In genomic region chr6:3806169-3806922, GRCh38 we compare ENCODE assay signal across 18 cellular contexts. TPM values are rescaled to one million over a fixed set of nuclear protein-coding genes. Genes with fewer than 3 reads are reported as not detected.
A peak's percentile ranks its signal among the peaks of the same experiment; 100 is the strongest.
DNase-seq lines count a peak whose midpoint lies in the region; ATAC-seq and TF ChIP-seq lines count a peak whose summit lies in the region.
"Had no signal": no experiment of that assay in that cellular context is flagged by ENCODE, and none has a peak within 500 bp of the region (broad histone marks: within the 10 kb centered on the region; RNA-seq: fewer than 3 reads in every experiment).

No MANE protein-coding gene starts in this region.

- no peaks in the 10 kb centered on the region for H3K9me2 ChIP-seq in SK-N-SH

- intact Hi-C loops in Panc1 (cut with micrococcal nuclease; ENCODE audit: unreplicated experiment), result no loop called here

- no peaks in the 10 kb centered on the region for H4K20me1 ChIP-seq in SK-N-SH (ENCODE audit: insufficient read depth)

- DNase-seq in Panc1 (ENCODE audit: low read depth, low spot score) (no peak), thoracic aorta (ENCODE audit: low spot score) (no peak), hypothalamus (lab: John Stamatoyannopoulos, UW) (no peak), cerebellar nuclear complex (lab: John Stamatoyannopoulos, UW) (no peak), A172 (ENCODE audit: low spot score) (no peak), SK-N-SH (no peak)
- DNase-seq: activated CD4-positive, alpha-beta T cell treated with anti-CD3 and anti-CD28 coated beads, Interleukin-2, amount 10 ng/mL, durations not matched to agents 24 days and 14 days; activated naive CD8-positive, alpha-beta T cell treated with anti-CD3 and anti-CD28 coated beads, Interleukin-2, amount 50 U/mL, for 24 hours; DND-41; esophagus squamous epithelium; NCI-H2029 treated with DMSO at 0.1 percent for 48 hours; NCI-H446 treated with DMSO at 0.1 percent for 48 hours; Right ventricle myocardium superior; T-helper 1 cell had no signal

- BruUV-seq in Panc1 (replicated peaks; lab: Mats Ljungman, UMichigan), result no TSS peak

- TF ChIP-seq EP300 in SK-N-SH (IDR thresholded peaks at IDR 0.05; ENCODE audit: borderline replicate concordance in 1 of 2, low read depth in 1 of 2, low read length in 1 of 2), result no peak

- H3K36me3 ChIP-seq in Panc1 (ENCODE audit: control insufficient read depth, insufficient read depth, low read length) (no peaks in the 10 kb centered on the region), duodenal mucosa (ENCODE audit: control insufficient read depth in 1 of 2, insufficient read depth in 2 of 2, low read length in 2 of 2) (no peaks in the 10 kb centered on the region), mucosa of stomach (ENCODE audit: control insufficient read depth, insufficient read depth, low read length) (no peaks in the 10 kb centered on the region), thoracic aorta (no peaks in the 10 kb centered on the region), SK-N-SH (replicated peaks in 1 of 2; ENCODE audit: control insufficient read depth in 1 of 2, insufficient read depth in 2 of 2, low read length in 1 of 2) (no peaks in the 10 kb centered on the region)
- H3K36me3 ChIP-seq: esophagus squamous epithelium had no signal

- no peak overlapping the region for H3K4me2 ChIP-seq in SK-N-SH

- in situ Hi-C loops in Panc1 (cut with HindIII; ENCODE audit: low pct_unique_long_range_greater_than_20kb, low sequenced_read_pairs), result loop anchor here (25.0 kb wide), 1 partner anchor 181 kb away; no protein-coding TSS in a partner anchor

- H3K79me2 ChIP-seq in SK-N-SH (ENCODE audit: insufficient read depth), result no peaks in the 10 kb centered on the region

- no peak overlapping the region for H2AFZ ChIP-seq in SK-N-SH (ENCODE audit: low read depth)

- TF ChIP-seq CTCF in Panc1 (IDR thresholded peaks at IDR 0.05) (no peak), thoracic aorta (IDR thresholded peaks at IDR 0.05) (no peak), SK-N-SH (IDR thresholded peaks at IDR 0.05) (no peak)

- peaks cover 26% of the 10 kb centered on the region for H3K4me1 ChIP-seq in Panc1 (ENCODE audit: control insufficient read depth, insufficient read depth, low read length)
- peaks cover 15 to 28% of the 10 kb centered on the region in 2 donors for H3K4me1 ChIP-seq in duodenal mucosa (ENCODE audit: control insufficient read depth in 1 of 2, insufficient read depth in 2 of 2, low read length in 2 of 2)
- H3K4me1 ChIP-seq in mucosa of stomach (ENCODE audit: control insufficient read depth, insufficient read depth, low read length), result peaks cover 21% of the 10 kb centered on the region
- H3K4me1 ChIP-seq in thoracic aorta (ENCODE audit: control insufficient read depth in 1 of 2, low read depth in 2 of 2), result peaks cover 37 to 68% of the 10 kb centered on the region in 2 donors
- H3K4me1 ChIP-seq in SK-N-SH (ENCODE audit: control insufficient read depth in 1 of 2, insufficient read depth in 2 of 2, low read depth in 1 of 2, low read length in 1 of 2), result peaks cover 8 to 36% of the 10 kb centered on the region in 2 experiments; a peak in 3 of 4 replicates

- WGBS in SK-N-SH (ENCODE audit: low lambda C conversion rate), result 92% methylated on average over 13 of the region's 15 CpGs

- CTCF ChIA-PET in Panc1 (lab: Charles Lee), result no interaction called here
- CTCF ChIA-PET in SK-N-SH (lab: Yijun Ruan, JAX), result no interaction called here

- H3K27me3 ChIP-seq in Panc1 (ENCODE audit: control insufficient read depth, insufficient read depth, low read length) (no peaks in the 10 kb centered on the region), duodenal mucosa (ENCODE audit: control insufficient read depth in 1 of 2, insufficient read depth in 2 of 2, low read length in 2 of 2) (no peaks in the 10 kb centered on the region), mucosa of stomach (ENCODE audit: control insufficient read depth, insufficient read depth, low read length) (no peaks in the 10 kb centered on the region), thoracic aorta (replicated peaks; ENCODE audit: insufficient read depth) (no peaks in the 10 kb centered on the region), SK-N-SH (ENCODE audit: insufficient read depth) (no peaks in the 10 kb centered on the region)
- H3K27me3 ChIP-seq: esophagus squamous epithelium had no signal

- TF ChIP-seq RAD21 in SK-N-SH (IDR thresholded peaks at IDR 0.05; ENCODE audit: low read length), result no peak

- ATAC-seq in Panc1 (no peak), thoracic aorta (ENCODE audit: insufficient number of reproducible peaks, low FRiP score, low read depth) (no peak)
- ATAC-seq: activated naive CD8-positive, alpha-beta T cell treated with anti-CD3 and anti-CD28 coated beads, Interleukin-2, amount 50 U/mL, for 24 hours; natural killer cell treated with Interleukin-12 subunit alpha and Interleukin-12 subunit beta and Interleukin-15 and Interleukin-18, amount 100 ng/mL, for 72 hours had no signal

- H3K9me3 ChIP-seq in Panc1 (ENCODE audit: control insufficient read depth, insufficient read depth, low read depth, low read length) (no peaks in the 10 kb centered on the region), duodenal mucosa (ENCODE audit: control insufficient read depth in 1 of 2, low read length in 2 of 2) (no peaks in the 10 kb centered on the region), mucosa of stomach (ENCODE audit: control insufficient read depth, low read length) (no peaks in the 10 kb centered on the region), thoracic aorta (no peaks in the 10 kb centered on the region), SK-N-SH (no peaks in the 10 kb centered on the region)
- H3K9me3 ChIP-seq: esophagus squamous epithelium had no signal

- H3K9ac ChIP-seq in duodenal mucosa (ENCODE audit: low read depth in 1 of 2, low read length in 2 of 2) (peak overlapping the region in 1 of 2 donors; percentile 29), mucosa of stomach (ENCODE audit: low read length) (peak overlapping the region; percentile 20), SK-N-SH (no peak overlapping the region)

- H3K4me3 ChIP-seq in Panc1 (ENCODE audit: low read depth in 2 of 2, low read length in 2 of 2) (no peak overlapping the region), duodenal mucosa (ENCODE audit: low read depth in 1 of 2, low read length in 2 of 2) (peak overlapping the region; percentile 5 to 50), mucosa of stomach (ENCODE audit: low read length) (no peak overlapping the region), thoracic aorta (no peak overlapping the region), SK-N-SH (ENCODE audit: low read depth in 2 of 2, low read length in 1 of 2) (no peak overlapping the region)
- H3K4me3 ChIP-seq: esophagus squamous epithelium had no signal

- POLR2A ChIA-PET in Panc1 (lab: Charles Lee), result no interaction called here
- POLR2A ChIA-PET in SK-N-SH (lab: Yijun Ruan, JAX), result no interaction called here

- peak overlapping the region; percentile 40; the same call in 1 of the 2 replicates for H3K27ac ChIP-seq in Panc1 (ENCODE audit: low read length)
- H3K27ac ChIP-seq in duodenal mucosa (ENCODE audit: low read depth, low read length), result peak overlapping the region; percentile 32
- peak overlapping the region; percentile 89 to 94 for H3K27ac ChIP-seq in thoracic aorta
- H3K27ac ChIP-seq in SK-N-SH (ENCODE audit: low read depth in 2 of 2, low read length in 1 of 2), result no peak overlapping the region
- H3K27ac ChIP-seq: HL-60 had no signal

- H3F3A ChIP-seq in SK-N-SH (replicated peaks; ENCODE audit: insufficient read depth), result peaks cover 40% of the 10 kb centered on the region

TF ChIP-seq in SK-N-SH, 30 proteins besides CTCF, POLR2A, EP300 and RAD21 (continues in another document):
- TF ChIP-seq ZBTB33 (IDR thresholded peaks at IDR 0.05; ENCODE audit: borderline replicate concordance, low read depth), result no peak
- TF ChIP-seq FOSL2 (IDR thresholded peaks at IDR 0.05; ENCODE audit: borderline replicate concordance, low read depth), result no peak
- TF ChIP-seq YY1 (IDR thresholded peaks at IDR 0.05; ENCODE audit: low read depth), result no peak
- no peak for TF ChIP-seq ELF1 (IDR thresholded peaks at IDR 0.05)
- no peak for TF ChIP-seq USF1 (IDR thresholded peaks at IDR 0.05; ENCODE audit: borderline replicate concordance, low read depth)
- TF ChIP-seq TCF12 (IDR thresholded peaks at IDR 0.05), result no peak
- TF ChIP-seq FOXM1 (IDR thresholded peaks at IDR 0.05; ENCODE audit: low read depth), result no peak
- TF ChIP-seq GATA2 (CRISPR knock-in tag; IDR thresholded peaks at IDR 0.05), result no peak

RNA-seq across cellular contexts. Expression of gene FAM50B, which starts 42.8 kb away (rescaled TPM):
- total RNA-seq in Panc1 (2021; ENCODE audit: unreplicated experiment), result not detected
- polyA plus RNA-seq in Panc1 (2012; ENCODE audit: insufficient read length), result not detected
- 10 to 100 TPM; 12.4 to 17.3 TPM for total RNA-seq in thoracic aorta
- total RNA-seq in A172 (2014; rRNA removed; shearing (Covaris generic)), result 5.0 and 5.8 TPM in 2 replicates
- polyA plus RNA-seq in SK-N-SH (2012; rRNA removed), result 12.9 and 13.8 TPM in 2 replicates
- polyA plus RNA-seq in SK-N-SH (2012; cell fraction: cytosol; rRNA removed), result 8.0 and 10.9 TPM in 2 replicates
- polyA plus RNA-seq in SK-N-SH (2012; cell fraction: nucleus; rRNA removed), result 8.0 and 8.2 TPM in 2 replicates

RNA-seq across cellular contexts. Expression of gene PXDC1, which starts 54.8 kb away (rescaled TPM):
- total RNA-seq in Panc1 (2021; ENCODE audit: unreplicated experiment) (36.2 TPM), thoracic aorta (100 to 1,000 TPM; 406 to 488 TPM)
- 29.3 TPM for polyA plus RNA-seq in Panc1 (2012; ENCODE audit: insufficient read length)
- total RNA-seq in A172 (2014; rRNA removed; shearing (Covaris generic)), result 38.6 and 50.8 TPM in 2 replicates
- polyA plus RNA-seq in SK-N-SH (2012; rRNA removed), result 14.1 and 14.5 TPM in 2 replicates
- 17.3 and 19.2 TPM in 2 replicates for polyA plus RNA-seq in SK-N-SH (2012; cell fraction: cytosol; rRNA removed)
- 19.5 and 25.5 TPM in 2 replicates for polyA plus RNA-seq in SK-N-SH (2012; cell fraction: nucleus; rRNA removed)

Comparison
In these comparisons a context has a peak if more than half of its experiments do, and no peak if none do; other contexts are left out.
1. H3K27ac ChIP-seq: peak in Panc1 (single experiment), duodenal mucosa (single experiment) and thoracic aorta (2 of 2); none in SK-N-SH (0 of 2).
2. H3K4me3 ChIP-seq: peak in duodenal mucosa (2 of 2); none in Panc1 (0 of 2), mucosa of stomach (single experiment), thoracic aorta (single experiment) and SK-N-SH (0 of 2).